ENCODE assay signal across 11 cellular contexts in genomic region chr1:40067023-40067422, GRCh38. TPM values are rescaled to one million over a fixed set of nuclear protein-coding genes. Genes with fewer than 3 reads are reported as not detected.
DNase-seq lines count a peak whose midpoint lies in the region; ATAC-seq and TF ChIP-seq lines count a peak whose summit lies in the region.
"Had no signal": no experiment of that assay in that cellular context is flagged by ENCODE, and none has a peak within 500 bp of the region (broad histone marks: within the 10 kb centered on the region; RNA-seq: fewer than 3 reads in every experiment).

No MANE protein-coding gene starts in this region.

- H3K4me1 Mint-ChIP-seq in CD4-positive, alpha-beta T cell (ENCODE audit: low read depth) = peaks cover 53% of the 10 kb centered on the region
- peaks cover 38% of the 10 kb centered on the region for H3K4me1 Mint-ChIP-seq in activated naive CD8-positive, alpha-beta T cell treated with anti-CD3 and anti-CD28 coated beads, Interleukin-2, amount 10 ng/mL, durations not matched to agents 7 days and 5 days
- peaks cover 45 to 54% (median 47%) of the 10 kb centered on the region in 3 donors for H3K4me1 Mint-ChIP-seq in naive B cell
- H3K4me1 Mint-ChIP-seq: neural progenitor cell had no signal

- intact Hi-C loops in CD4-positive, alpha-beta T cell (cut with DNase I, micrococcal nuclease) = no loop called here
- intact Hi-C loops in transverse colon (cut with DNase I; ENCODE audit: low total_unique reads) = no loop called here

- POLR2A ChIA-PET in CD4-positive, alpha-beta T cell (lab: Charles Lee) = interaction anchor here (1.0 kb wide), 1 partner anchor 8 kb away, joined by 3 read pairs; no protein-coding TSS in a partner anchor
- POLR2A ChIA-PET in activated naive CD8-positive, alpha-beta T cell treated with anti-CD3 and anti-CD28 coated beads, Interleukin-2, amount 10 ng/mL, durations not matched to agents 7 days and 5 days (lab: Charles Lee) = interaction anchor here (1.1 to 1.6 kb wide), 2 partner anchors 18 to 28 kb away, joined by 3 read pairs; no protein-coding TSS in a partner anchor

- 73 to 83% methylated on average over 2 of the region's 2 CpGs for WGBS in transverse colon (ENCODE audit: low coverage in 1 of 2), 2 donors

- no peak for TF ChIP-seq EP300 in transverse colon (IDR thresholded peaks at IDR 0.05; ENCODE audit: low read depth)

- H3K27ac Mint-ChIP-seq in CD4-positive, alpha-beta T cell = peak overlapping the region; percentile 58
- H3K27ac Mint-ChIP-seq in activated naive CD8-positive, alpha-beta T cell treated with anti-CD3 and anti-CD28 coated beads, Interleukin-2, amount 10 ng/mL, durations not matched to agents 7 days and 5 days = peak overlapping the region; percentile 83
- H3K27ac Mint-ChIP-seq in naive B cell = peak overlapping the region in 5 of 6 donors; percentile 50 to 92 (median 78)
- H3K27ac Mint-ChIP-seq: neural progenitor cell had no signal

- H3K36me3 ChIP-seq in transverse colon = peaks cover 0 to 96% (median 50%) of the 10 kb centered on the region in 4 donors

- H3K4me1 ChIP-seq in transverse colon = peaks cover 0 to 17% (median 0%) of the 10 kb centered on the region in 4 donors
- H3K4me1 ChIP-seq: HAP-1, neural progenitor cell had no signal

- no peaks in the 10 kb centered on the region for H3K27me3 ChIP-seq in CD4-positive, alpha-beta T cell (ENCODE audit: control insufficient read depth, insufficient read depth, low read length)
- no peaks in the 10 kb centered on the region for H3K27me3 ChIP-seq in transverse colon
- H3K27me3 ChIP-seq: neural progenitor cell had no signal

- in situ Hi-C loops in transverse colon (cut with MboI; ENCODE audit: low pct_ligation_motif_present in 1 of 4, low pct_unique_long_range_greater_than_20kb in 1 of 4, low sequenced_read_pairs in 3 of 4) = no loop called here

- peak overlapping the region; percentile 3 for H3K27ac ChIP-seq in CD4-positive, alpha-beta T cell (ENCODE audit: low read depth, low read length)
- H3K27ac ChIP-seq in transverse colon = no peak overlapping the region
- H3K27ac ChIP-seq: neural progenitor cell had no signal

- H3K9me3 ChIP-seq in CD4-positive, alpha-beta T cell (ENCODE audit: control insufficient read depth, low read length) = no peaks in the 10 kb centered on the region
- no peaks in the 10 kb centered on the region for H3K9me3 ChIP-seq in transverse colon
- H3K9me3 ChIP-seq: HAP-1 had no signal

- H3K27me3 Mint-ChIP-seq in CD4-positive, alpha-beta T cell = no peaks in the 10 kb centered on the region
- no peaks in the 10 kb centered on the region for H3K27me3 Mint-ChIP-seq in activated naive CD8-positive, alpha-beta T cell treated with anti-CD3 and anti-CD28 coated beads, Interleukin-2, amount 10 ng/mL, durations not matched to agents 7 days and 5 days
- H3K27me3 Mint-ChIP-seq in naive B cell = no peaks in the 10 kb centered on the region

- no peaks in the 10 kb centered on the region for H3K9me3 Mint-ChIP-seq in CD4-positive, alpha-beta T cell
- no peaks in the 10 kb centered on the region for H3K9me3 Mint-ChIP-seq in activated naive CD8-positive, alpha-beta T cell treated with anti-CD3 and anti-CD28 coated beads, Interleukin-2, amount 10 ng/mL, durations not matched to agents 7 days and 5 days
- no peaks in the 10 kb centered on the region for H3K9me3 Mint-ChIP-seq in naive B cell
- H3K9me3 Mint-ChIP-seq: neural progenitor cell had no signal

- H3K4me3 ChIP-seq in transverse colon = no peak overlapping the region
- H3K4me3 ChIP-seq: HAP-1, neural progenitor cell had no signal

- no peak for TF ChIP-seq CTCF in CD4-positive, alpha-beta T cell (IDR thresholded peaks at IDR 0.05)
- TF ChIP-seq CTCF in transverse colon (IDR thresholded peaks at IDR 0.05) = no peak

- CTCF ChIA-PET in CD4-positive, alpha-beta T cell (lab: Charles Lee) = no interaction called here

- no peak for DNase-seq in CD4-positive, alpha-beta T cell
- DNase-seq in HT1080 (ENCODE audit: low read depth) (peak; percentile 70), naive B cell (no peak), transverse colon (no peak)
- no peak for DNase-seq in activated naive CD8-positive, alpha-beta T cell treated with anti-CD3 and anti-CD28 coated beads, Interleukin-2, amount 10 ng/mL, durations not matched to agents 7 days and 5 days
- no peak for DNase-seq in activated CD4-positive, CD25-positive, alpha-beta regulatory T cell (lab: John Stamatoyannopoulos, UW)
- DNase-seq in stimulated activated CD4-positive, alpha-beta T cell treated with anti-CD3 and anti-CD28 coated beads, Interleukin-1b, Interleukin-23, amount 100 ng/mL, for 48 hours = no peak
- DNase-seq: NCI-H187 had no signal

- peaks cover 94% of the 10 kb centered on the region for H3K36me3 Mint-ChIP-seq in CD4-positive, alpha-beta T cell (ENCODE audit: low read depth)
- peaks cover 62% of the 10 kb centered on the region for H3K36me3 Mint-ChIP-seq in activated naive CD8-positive, alpha-beta T cell treated with anti-CD3 and anti-CD28 coated beads, Interleukin-2, amount 10 ng/mL, durations not matched to agents 7 days and 5 days
- H3K36me3 Mint-ChIP-seq in naive B cell = peaks cover 36 to 51% of the 10 kb centered on the region in 2 donors

- H3K4me3 Mint-ChIP-seq in CD4-positive, alpha-beta T cell = no peak overlapping the region
- H3K4me3 Mint-ChIP-seq in activated naive CD8-positive, alpha-beta T cell treated with anti-CD3 and anti-CD28 coated beads, Interleukin-2, amount 10 ng/mL, durations not matched to agents 7 days and 5 days = no peak overlapping the region
- peak overlapping the region in 1 of 8 donors; percentile 6 for H3K4me3 Mint-ChIP-seq in naive B cell
- H3K4me3 Mint-ChIP-seq: neural progenitor cell had no signal

- ATAC-seq in CD4-positive, alpha-beta T cell (ENCODE audit: poor library complexity) = no peak
- no peak for ATAC-seq in activated naive CD8-positive, alpha-beta T cell treated with anti-CD3 and anti-CD28 coated beads, Interleukin-2, amount 10 ng/mL, durations not matched to agents 7 days and 5 days (ENCODE audit: low read depth)
- no peak for ATAC-seq in naive B cell (ENCODE audit: low read depth in 2 of 2)
- no peak for ATAC-seq in HG02623 (IDR thresholded peaks at IDR 0.05; ENCODE audit: unreplicated experiment)

- no peak for TF ChIP-seq POLR2A in transverse colon (IDR thresholded peaks at IDR 0.05)

RNA-seq across cellular contexts. Expression of gene CAP1, which starts 26.5 kb away (rescaled TPM):
- total RNA-seq in CD4-positive, alpha-beta T cell = 100 to 1,000 TPM; 121 to 126 TPM
- 537 and 558 TPM in 2 replicates for total RNA-seq in HT1080 (2014; rRNA removed; shearing (Covaris generic))
- 475 and 520 TPM in 2 replicates for polyA plus RNA-seq in HT1080 (2015; cell fraction: cytosol; rRNA removed)
- polyA plus RNA-seq in HT1080 (2015; cell fraction: nucleus; rRNA removed) = 689 and 698 TPM in 2 replicates
- total RNA-seq in activated naive CD8-positive, alpha-beta T cell treated with anti-CD3 and anti-CD28 coated beads, Interleukin-2, amount 10 ng/mL, durations not matched to agents 7 days and 5 days = 100 to 1,000 TPM; 579 to 614 TPM
- polyA plus RNA-seq in naive B cell (ENCODE audit: low read depth in 6 of 6) = 100 to 1,000 TPM; 550 to 750 (median 592) TPM
- 100 to 1,000 TPM in 3 of 4 donors, 10 to 100 TPM in 1; 81.0 to 290 (median 238) TPM for total RNA-seq in transverse colon

RNA-seq across cellular contexts. Expression of gene PPT1, which starts 30.0 kb away (rescaled TPM):
- total RNA-seq in CD4-positive, alpha-beta T cell = 10 to 100 TPM; 31.9 to 34.5 TPM
- 70.5 and 89.1 TPM in 2 replicates for total RNA-seq in HT1080 (2014; rRNA removed; shearing (Covaris generic))
- polyA plus RNA-seq in HT1080 (2015; cell fraction: cytosol; rRNA removed) = 99.6 and 101 TPM in 2 replicates
- polyA plus RNA-seq in HT1080 (2015; cell fraction: nucleus; rRNA removed) = 115 and 123 TPM in 2 replicates
- 10 to 100 TPM; 71.3 to 74.6 TPM for total RNA-seq in activated naive CD8-positive, alpha-beta T cell treated with anti-CD3 and anti-CD28 coated beads, Interleukin-2, amount 10 ng/mL, durations not matched to agents 7 days and 5 days
- 100 to 1,000 TPM; 110 to 213 (median 133) TPM for polyA plus RNA-seq in naive B cell (ENCODE audit: low read depth in 6 of 6)
- 10 to 100 TPM in 3 of 4 donors, 1 to 10 TPM in 1; 6.4 to 28.9 (median 18.0) TPM for total RNA-seq in transverse colon
